Comparison of ENCODE assay signal across 28 cellular contexts in the genomic region with DNA sequence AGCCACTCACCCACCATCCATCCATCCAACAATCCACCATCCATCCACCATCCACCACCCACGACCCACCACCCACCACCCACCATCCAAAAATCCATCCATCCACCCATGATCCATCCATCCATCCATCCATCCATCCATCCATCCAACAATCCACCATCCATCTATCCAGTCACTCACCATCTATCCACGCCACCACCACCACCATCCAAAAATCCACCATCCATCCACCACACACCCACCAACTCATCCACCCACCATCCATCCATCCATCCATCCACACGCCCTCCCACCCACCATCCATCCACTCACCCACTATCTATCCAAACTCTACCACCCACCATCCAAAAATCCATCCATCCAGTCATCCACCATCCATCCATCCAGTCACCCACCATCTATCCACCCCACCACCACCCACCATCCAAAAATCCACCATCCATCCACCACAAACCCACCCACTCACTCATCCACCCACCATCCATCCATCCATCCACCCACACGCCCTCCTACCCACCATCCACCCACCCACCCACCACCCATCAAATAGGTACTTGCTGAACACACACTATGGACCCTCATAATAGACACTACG. TPM values are rescaled to one million over a fixed set of nuclear protein-coding genes. Genes with fewer than 3 reads are reported as not detected.
"Had no signal": no experiment of that assay in that cellular context is flagged by ENCODE, and none has a peak within 500 bp of the region (broad histone marks: within the 10 kb centered on the region; RNA-seq: fewer than 3 reads in every experiment).

No MANE protein-coding gene starts in this region.

- H3K9me3 ChIP-seq: ascending aorta, body of pancreas had no signal

- H3K27ac ChIP-seq: ascending aorta, body of pancreas had no signal

- H3K27ac Mint-ChIP-seq: activated CD8-positive, alpha-beta memory T cell treated with anti-CD3 and anti-CD28 coated beads, Interleukin-2, amount 10 ng/mL, durations not matched to agents 7 days and 5 days; activated naive CD4-positive, alpha-beta T cell treated with anti-CD3 and anti-CD28 coated beads for 36 hours had no signal

- H3K4me1 ChIP-seq: ascending aorta, body of pancreas had no signal

- DNase-seq: activated B cell treated with CpG ODN at 0.5 μM for 24 hours; activated CD4-positive, alpha-beta T cell treated with anti-CD3 and anti-CD28 coated beads for 1 hour; activated CD4-positive, alpha-beta T cell treated with anti-CD3 and anti-CD28 coated beads, Interleukin-2, amount 10 ng/mL, durations not matched to agents 24 days and 14 days; activated CD4-positive, alpha-beta T cell treated with anti-CD3 and anti-CD28 coated beads, Interleukin-2, amount 50 U/mL, for 48 hours; activated CD8-positive, alpha-beta memory T cell treated with anti-CD3 and anti-CD28 coated beads, Interleukin-2, amount 10 ng/mL, durations not matched to agents 7 days and 5 days; activated gamma-delta T cell; activated naive CD4-positive, alpha-beta T cell treated with anti-CD3 and anti-CD28 coated beads for 36 hours; activated T-cell treated with anti-CD3 and anti-CD28 coated beads, Interleukin-2, amount 50 U/mL, for 4 hours; amniotic stem cell; body of pancreas; MM.1S; NCI-H1105; NCI-H1436; NCI-H1694 treated with DMSO at 0.1 percent for 48 hours; NCI-H2029 treated with DMSO at 0.1 percent for 48 hours; NCI-H345; NCI-H510A; NCI-H526 treated with DMSO at 0.1 percent for 48 hours; NCI-H82; SIG-M5; T-cell; T-helper 2 cell; T1000 had no signal

- H3K4me3 ChIP-seq: ascending aorta, body of pancreas had no signal

- H3K27me3 ChIP-seq: ascending aorta, body of pancreas had no signal

- H3K27me3 Mint-ChIP-seq: activated B cell treated with CpG ODN at 0.5 μM for 24 hours; activated CD4-positive, alpha-beta T cell treated with anti-CD3 and anti-CD28 coated beads, Interleukin-2, amount 10 ng/mL, durations not matched to agents 24 days and 14 days; activated CD8-positive, alpha-beta memory T cell treated with anti-CD3 and anti-CD28 coated beads, Interleukin-2, amount 10 ng/mL, durations not matched to agents 7 days and 5 days; activated T-helper 17 cell treated with anti-CD3 and anti-CD28 coated beads, Interleukin-2, amount 50 U/mL, for 72 hours; central memory CD8-positive, alpha-beta T cell; T-cell had no signal

- ATAC-seq: activated CD8-positive, alpha-beta memory T cell treated with anti-CD3 and anti-CD28 coated beads, Interleukin-2, amount 10 ng/mL, durations not matched to agents 7 days and 5 days; activated T-cell treated with anti-CD3 and anti-CD28 coated beads, Interleukin-2, amount 50 U/mL, for 4 hours; activated T-helper 17 cell treated with anti-CD3 and anti-CD28 coated beads, Interleukin-2, amount 50 U/mL, for 72 hours; body of pancreas; T-cell had no signal

- H3K4me3 Mint-ChIP-seq: activated B cell treated with CpG ODN at 0.5 μM for 24 hours; activated CD4-positive, alpha-beta T cell treated with anti-CD3 and anti-CD28 coated beads, Interleukin-2, amount 10 ng/mL, durations not matched to agents 24 days and 14 days; activated CD8-positive, alpha-beta memory T cell treated with anti-CD3 and anti-CD28 coated beads, Interleukin-2, amount 10 ng/mL, durations not matched to agents 7 days and 5 days; activated naive CD4-positive, alpha-beta T cell treated with anti-CD3 and anti-CD28 coated beads for 36 hours; activated T-cell treated with anti-CD3 and anti-CD28 coated beads, Interleukin-2, amount 50 U/mL, for 4 hours; activated T-helper 17 cell treated with anti-CD3 and anti-CD28 coated beads, Interleukin-2, amount 50 U/mL, for 72 hours; T-cell had no signal

- H3K9me3 Mint-ChIP-seq: activated B cell treated with CpG ODN at 0.5 μM for 24 hours; activated CD4-positive, alpha-beta T cell treated with anti-CD3 and anti-CD28 coated beads, Interleukin-2, amount 10 ng/mL, durations not matched to agents 24 days and 14 days; activated naive CD4-positive, alpha-beta T cell treated with anti-CD3 and anti-CD28 coated beads for 36 hours; activated T-cell treated with anti-CD3 and anti-CD28 coated beads, Interleukin-2, amount 50 U/mL, for 4 hours; activated T-helper 17 cell treated with anti-CD3 and anti-CD28 coated beads, Interleukin-2, amount 50 U/mL, for 72 hours; central memory CD8-positive, alpha-beta T cell; T-cell had no signal

- FAIRE-seq: TTC549 had no signal

RNA-seq across cellular contexts. Expression of gene PNPLA7, which starts 19.5 kb away (rescaled TPM):
- total RNA-seq: RPMI7951 had no signal
